Comparison of ENCODE assay signal across 16 cellular contexts in genomic region chr18:56901919-56902318, GRCh38.
DNase-seq lines count a peak whose midpoint lies in the region; ATAC-seq and TF ChIP-seq lines count a peak whose summit lies in the region.
"Had no signal": no experiment of that assay in that cellular context is flagged by ENCODE, and none has a peak within 500 bp of the region (broad histone marks: within the 10 kb centered on the region; RNA-seq: fewer than 3 reads in every experiment).

No MANE protein-coding gene starts in this region.

- peaks cover 0 to 23% (median 13%) of the 10 kb centered on the region in 9 donors for H3K4me1 ChIP-seq in heart right ventricle
- no peaks in the 10 kb centered on the region for H3K4me1 ChIP-seq in psoas muscle
- H3K4me1 ChIP-seq: BE2C had no signal

- TF ChIP-seq CTCF in heart right ventricle (IDR thresholded peaks at IDR 0.05), result no peak
- no peak for TF ChIP-seq CTCF in psoas muscle (IDR thresholded peaks at IDR 0.05)

- H3K4me3 ChIP-seq in heart right ventricle, result no peak overlapping the region
- no peak overlapping the region for H3K4me3 ChIP-seq in psoas muscle
- H3K4me3 ChIP-seq: A549, GM23338 had no signal

- WGBS in heart right ventricle, 2 donors, result 52 to 69% methylated on average over 2 of the region's 2 CpGs
- 44 to 81% (median 65%) methylated on average over 2 of the region's 2 CpGs for WGBS in psoas muscle, 3 donors

- H3K27ac ChIP-seq in epithelial cell of prostate (peak overlapping the region; percentile 37), heart right ventricle (peak overlapping the region in 4 of 10 donors; percentile 9 to 50 (median 34)), psoas muscle (no peak overlapping the region)
- H3K27ac ChIP-seq: C4-2B, HL-60 had no signal

- H3K36me3 ChIP-seq in heart right ventricle (no peaks in the 10 kb centered on the region), psoas muscle (ENCODE audit: insufficient read depth in 1 of 2, low read depth in 1 of 2) (no peaks in the 10 kb centered on the region)
- H3K36me3 ChIP-seq: BE2C had no signal

- intact Hi-C loops in heart right ventricle (cut with DNase I), result loop anchor here in 1 of 10 donors (10.0 kb wide), 1 partner anchor 1247 kb away; no protein-coding TSS in a partner anchor
- intact Hi-C loops in psoas muscle (cut with DNase I), result no loop called here

- ATAC-seq in heart right ventricle, result peak in 6 of 8 donors; percentile 34 to 92 (median 82)
- peak in 3 of 4 donors; percentile 43 to 71 (median 53) for ATAC-seq in psoas muscle
- ATAC-seq in GM21717 (IDR thresholded peaks at IDR 0.05; ENCODE audit: unreplicated experiment), result no peak
- no peak for ATAC-seq in GM19023 (IDR thresholded peaks at IDR 0.05; ENCODE audit: unreplicated experiment)
- ATAC-seq: A549, GM23338 had no signal

- DNase-seq in epithelial cell of prostate (ENCODE audit: low read depth, low spot score) (no peak), heart right ventricle (peak in 1 of 2 donors; percentile 7), medulla oblongata (ENCODE audit: extremely low spot score) (peak; percentile 34), psoas muscle (no peak)
- DNase-seq: BE2C; CD4-positive, alpha-beta memory T cell; DMS153; DND-41; GDM1; H7 had no signal

- no peaks in the 10 kb centered on the region for H3K27me3 ChIP-seq in heart right ventricle
- H3K27me3 ChIP-seq in psoas muscle (ENCODE audit: insufficient read depth in 3 of 3, low read length in 2 of 3), result no peaks in the 10 kb centered on the region
- H3K27me3 ChIP-seq: BE2C had no signal

- no peaks in the 10 kb centered on the region for H3K9me3 ChIP-seq in heart right ventricle
- no peaks in the 10 kb centered on the region for H3K9me3 ChIP-seq in psoas muscle
- H3K9me3 ChIP-seq: A549, BE2C had no signal

Comparison
In these comparisons a context has a peak if more than half of its experiments do, and no peak if none do; other contexts are left out.
1. ATAC-seq: peak in heart right ventricle (6 of 8) and psoas muscle (3 of 4); none in GM21717 (single experiment) and GM19023 (single experiment).